In the genomic region with DNA sequence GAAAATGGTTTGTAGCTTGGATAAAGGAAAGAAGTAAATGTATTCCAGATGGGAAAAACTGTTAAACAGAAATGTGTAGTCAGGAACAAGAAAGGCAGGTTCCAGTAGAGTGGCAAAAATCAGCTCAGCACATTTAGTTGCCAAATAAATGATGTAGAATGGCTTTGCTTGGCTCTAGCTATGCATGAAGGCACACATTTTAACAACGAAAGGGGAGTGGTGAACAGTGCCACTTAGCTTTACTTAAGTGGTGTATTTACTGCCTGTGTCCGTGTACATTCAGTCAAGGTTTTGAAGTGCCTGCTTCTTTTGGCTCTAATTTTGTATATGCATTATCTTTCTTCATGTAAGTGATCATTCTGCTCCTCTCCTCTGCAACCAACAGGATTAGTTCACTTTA, we compare ENCODE assay signal across 14 cellular contexts.
DNase-seq lines count a peak whose midpoint lies in the region; ATAC-seq and TF ChIP-seq lines count a peak whose summit lies in the region.
"Had no signal": no experiment of that assay in that cellular context is flagged by ENCODE, and none has a peak within 500 bp of the region (broad histone marks: within the 10 kb centered on the region; RNA-seq: fewer than 3 reads in every experiment).

No MANE protein-coding gene starts in this region.

- no peak overlapping the region for H3K4me3 Mint-ChIP-seq in WTC11
- H3K4me3 Mint-ChIP-seq: endodermal cell; stimulated activated effector memory CD8-positive, alpha-beta T cell treated with anti-CD3 and anti-CD28 coated beads, Interleukin-12 subunit alpha, Interleukin-12 subunit beta, amount 100 ng/mL, for 72 hours had no signal

- ATAC-seq in WTC11 (no peak), GM18870 (IDR thresholded peaks at IDR 0.05; ENCODE audit: unreplicated experiment) (no peak)
- ATAC-seq: stimulated activated effector memory CD8-positive, alpha-beta T cell treated with anti-CD3 and anti-CD28 coated beads, Interleukin-12 subunit alpha, Interleukin-12 subunit beta, amount 100 ng/mL, for 72 hours had no signal

- H3K36me3 Mint-ChIP-seq in WTC11, result no peaks in the 10 kb centered on the region
- H3K36me3 Mint-ChIP-seq: stimulated activated effector memory CD8-positive, alpha-beta T cell treated with anti-CD3 and anti-CD28 coated beads, Interleukin-12 subunit alpha, Interleukin-12 subunit beta, amount 100 ng/mL, for 72 hours had no signal

- peak overlapping the region; percentile 8; the same call in 1 of the 2 replicates for H3K27ac Mint-ChIP-seq in WTC11
- H3K27ac Mint-ChIP-seq: endodermal cell; stimulated activated effector memory CD8-positive, alpha-beta T cell treated with anti-CD3 and anti-CD28 coated beads, Interleukin-12 subunit alpha, Interleukin-12 subunit beta, amount 100 ng/mL, for 72 hours had no signal

- peaks cover 3% of the 10 kb centered on the region for H3K4me1 Mint-ChIP-seq in WTC11
- H3K4me1 Mint-ChIP-seq: endodermal cell; stimulated activated effector memory CD8-positive, alpha-beta T cell treated with anti-CD3 and anti-CD28 coated beads, Interleukin-12 subunit alpha, Interleukin-12 subunit beta, amount 100 ng/mL, for 72 hours had no signal

- no peaks in the 10 kb centered on the region for H3K9me3 Mint-ChIP-seq in WTC11

- TF ChIP-seq CTCF in WTC11 (IDR thresholded peaks at IDR 0.05), result no peak

- no peaks in the 10 kb centered on the region for H3K27me3 Mint-ChIP-seq in WTC11 (ENCODE audit: low read depth)

- DNase-seq in NCI-H1092 (lab: John Stamatoyannopoulos, UW) (peak; percentile 85), NCI-H2107 (lab: John Stamatoyannopoulos, UW) (peak; percentile 33), WTC11 (ENCODE audit: low spot score) (no peak), retina (peak; percentile 6), hepatic stellate cell (ENCODE audit: low spot score) (no peak)
- no peak for DNase-seq in stimulated activated naive CD4-positive, alpha-beta T cell treated with Interleukin-2 at 50 U/mL for 16 hours (lab: John Stamatoyannopoulos, UW)
- DNase-seq: activated CD8-positive, alpha-beta memory T cell treated with anti-CD3 and anti-CD28 coated beads for 24 hours; activated effector memory CD4-positive, alpha-beta T cell treated with anti-CD3 and anti-CD28 coated beads, Interleukin-2, amount 50 U/mL, for 16 hours; endodermal cell; Kasumi-1; Right ventricle myocardium superior; stimulated activated CD4-positive, alpha-beta T cell treated with anti-CD3 and anti-CD28 coated beads, Interleukin-4, amount 100 ng/mL, for 24 hours had no signal

- POLR2A ChIA-PET in WTC11 (lab: Charles Lee), result interaction anchor here (0.6 kb wide), 1 partner anchor 44 kb away, joined by 4 read pairs; no protein-coding TSS in a partner anchor

- CTCF ChIA-PET in WTC11 (lab: Charles Lee), result interaction anchor here (1.3 kb wide), 2 partner anchors 15 to 26 kb away, joined by 3 to 5 read pairs; no protein-coding TSS in a partner anchor

TF ChIP-seq in WTC11, 78 proteins besides CTCF, POLR2A, EP300 and RAD21 (continues in another document):
- no peak for TF ChIP-seq ZNF416 (CRISPR knock-in tag; IDR thresholded peaks at IDR 0.05)
- TF ChIP-seq GTF2I (CRISPR knock-in tag; conservative IDR thresholded peaks at IDR 0.05), result no peak
- TF ChIP-seq SMAD4 (CRISPR knock-in tag; IDR thresholded peaks at IDR 0.05), result no peak
- TF ChIP-seq ZSCAN18 (CRISPR knock-in tag; IDR thresholded peaks at IDR 0.05), result no peak
- TF ChIP-seq, protein P1, sequence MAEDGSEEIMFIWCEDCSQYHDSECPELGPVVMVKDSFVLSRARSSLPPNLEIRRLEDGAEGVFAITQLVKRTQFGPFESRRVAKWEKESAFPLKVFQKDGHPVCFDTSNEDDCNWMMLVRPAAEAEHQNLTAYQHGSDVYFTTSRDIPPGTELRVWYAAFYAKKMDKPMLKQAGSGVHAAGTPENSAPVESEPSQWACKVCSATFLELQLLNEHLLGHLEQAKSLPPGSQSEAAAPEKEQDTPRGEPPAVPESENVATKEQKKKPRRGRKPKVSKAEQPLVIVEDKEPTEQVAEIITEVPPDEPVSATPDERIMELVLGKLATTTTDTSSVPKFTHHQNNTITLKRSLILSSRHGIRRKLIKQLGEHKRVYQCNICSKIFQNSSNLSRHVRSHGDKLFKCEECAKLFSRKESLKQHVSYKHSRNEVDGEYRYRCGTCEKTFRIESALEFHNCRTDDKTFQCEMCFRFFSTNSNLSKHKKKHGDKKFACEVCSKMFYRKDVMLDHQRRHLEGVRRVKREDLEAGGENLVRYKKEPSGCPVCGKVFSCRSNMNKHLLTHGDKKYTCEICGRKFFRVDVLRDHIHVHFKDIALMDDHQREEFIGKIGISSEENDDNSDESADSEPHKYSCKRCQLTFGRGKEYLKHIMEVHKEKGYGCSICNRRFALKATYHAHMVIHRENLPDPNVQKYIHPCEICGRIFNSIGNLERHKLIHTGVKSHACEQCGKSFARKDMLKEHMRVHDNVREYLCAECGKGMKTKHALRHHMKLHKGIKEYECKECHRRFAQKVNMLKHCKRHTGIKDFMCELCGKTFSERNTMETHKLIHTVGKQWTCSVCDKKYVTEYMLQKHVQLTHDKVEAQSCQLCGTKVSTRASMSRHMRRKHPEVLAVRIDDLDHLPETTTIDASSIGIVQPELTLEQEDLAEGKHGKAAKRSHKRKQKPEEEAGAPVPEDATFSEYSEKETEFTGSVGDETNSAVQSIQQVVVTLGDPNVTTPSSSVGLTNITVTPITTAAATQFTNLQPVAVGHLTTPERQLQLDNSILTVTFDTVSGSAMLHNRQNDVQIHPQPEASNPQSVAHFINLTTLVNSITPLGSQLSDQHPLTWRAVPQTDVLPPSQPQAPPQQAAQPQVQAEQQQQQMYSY (CRISPR knock-in tag; IDR thresholded peaks at IDR 0.05), result no peak
- no peak for TF ChIP-seq MAX (CRISPR knock-in tag; IDR thresholded peaks at IDR 0.05)
- TF ChIP-seq NFE2L1 (CRISPR knock-in tag; IDR thresholded peaks at IDR 0.05), result no peak
- TF ChIP-seq ERG (CRISPR knock-in tag; IDR thresholded peaks at IDR 0.05), result no peak
- TF ChIP-seq, protein P2, sequence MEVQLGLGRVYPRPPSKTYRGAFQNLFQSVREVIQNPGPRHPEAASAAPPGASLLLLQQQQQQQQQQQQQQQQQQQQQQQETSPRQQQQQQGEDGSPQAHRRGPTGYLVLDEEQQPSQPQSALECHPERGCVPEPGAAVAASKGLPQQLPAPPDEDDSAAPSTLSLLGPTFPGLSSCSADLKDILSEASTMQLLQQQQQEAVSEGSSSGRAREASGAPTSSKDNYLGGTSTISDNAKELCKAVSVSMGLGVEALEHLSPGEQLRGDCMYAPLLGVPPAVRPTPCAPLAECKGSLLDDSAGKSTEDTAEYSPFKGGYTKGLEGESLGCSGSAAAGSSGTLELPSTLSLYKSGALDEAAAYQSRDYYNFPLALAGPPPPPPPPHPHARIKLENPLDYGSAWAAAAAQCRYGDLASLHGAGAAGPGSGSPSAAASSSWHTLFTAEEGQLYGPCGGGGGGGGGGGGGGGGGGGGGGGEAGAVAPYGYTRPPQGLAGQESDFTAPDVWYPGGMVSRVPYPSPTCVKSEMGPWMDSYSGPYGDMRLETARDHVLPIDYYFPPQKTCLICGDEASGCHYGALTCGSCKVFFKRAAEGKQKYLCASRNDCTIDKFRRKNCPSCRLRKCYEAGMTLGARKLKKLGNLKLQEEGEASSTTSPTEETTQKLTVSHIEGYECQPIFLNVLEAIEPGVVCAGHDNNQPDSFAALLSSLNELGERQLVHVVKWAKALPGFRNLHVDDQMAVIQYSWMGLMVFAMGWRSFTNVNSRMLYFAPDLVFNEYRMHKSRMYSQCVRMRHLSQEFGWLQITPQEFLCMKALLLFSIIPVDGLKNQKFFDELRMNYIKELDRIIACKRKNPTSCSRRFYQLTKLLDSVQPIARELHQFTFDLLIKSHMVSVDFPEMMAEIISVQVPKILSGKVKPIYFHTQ (CRISPR knock-in tag; IDR thresholded peaks at IDR 0.05), result no peak
- no peak for TF ChIP-seq FOXJ3 (CRISPR knock-in tag; IDR thresholded peaks at IDR 0.05; ENCODE audit: borderline replicate concordance)
- no peak for TF ChIP-seq CREM (CRISPR knock-in tag; IDR thresholded peaks at IDR 0.05)
- TF ChIP-seq OVOL2 (CRISPR knock-in tag; IDR thresholded peaks at IDR 0.05; ENCODE audit: borderline replicate concordance), result no peak
- TF ChIP-seq JUN (CRISPR knock-in tag; IDR thresholded peaks at IDR 0.05), result no peak

Comparison
In these comparisons a context has a peak if more than half of its experiments do, and no peak if none do; other contexts are left out.
1. DNase-seq: peak in NCI-H1092 (single experiment), NCI-H2107 (single experiment) and retina (single experiment); none in WTC11 (single experiment), stimulated activated naive CD4-positive, alpha-beta T cell treated with Interleukin-2 at 50 U/mL for 16 hours (single experiment) and hepatic stellate cell (single experiment).